In genomic region chr7:81769891-81770818, GRCh38 we compare ENCODE assay signal across 10 cellular contexts. TPM values are rescaled to one million over a fixed set of nuclear protein-coding genes. Genes with fewer than 3 reads are reported as not detected.
A peak's percentile ranks its signal among the peaks of the same experiment; 100 is the strongest.
DNase-seq lines count a peak whose midpoint lies in the region; ATAC-seq and TF ChIP-seq lines count a peak whose summit lies in the region.
"Had no signal": no experiment of that assay in that cellular context is flagged by ENCODE, and none has a peak within 500 bp of the region (broad histone marks: within the 10 kb centered on the region; RNA-seq: fewer than 3 reads in every experiment).

HGF (minus strand) TSS chr7:81770047; CDS start chr7:81769971, 76 bp downstream.

- H3K9me3 Mint-ChIP-seq in activated T-cell treated with anti-CD3 and anti-CD28 coated beads, Interleukin-2, amount 50 U/mL, for 4 hours = peaks cover 3% of the 10 kb centered on the region
- H3K9me3 Mint-ChIP-seq in brain = no peaks in the 10 kb centered on the region

- peak within 1 kb of the TSS; percentile 55 to 62 for H3K27ac ChIP-seq in thoracic aorta

- peak within 1 kb of the TSS; percentile 76 for H3K4me3 ChIP-seq in thoracic aorta

- no peak for ATAC-seq in activated T-cell treated with anti-CD3 and anti-CD28 coated beads, Interleukin-2, amount 50 U/mL, for 4 hours
- ATAC-seq in thoracic aorta (ENCODE audit: insufficient number of reproducible peaks, low FRiP score, low read depth) (peak; percentile 52), GM18868 (IDR thresholded peaks at IDR 0.05; ENCODE audit: unreplicated experiment) (no peak), HG02970 (IDR thresholded peaks at IDR 0.05; ENCODE audit: low FRiP score, unreplicated experiment) (no peak)

- H3K4me1 ChIP-seq in thoracic aorta (ENCODE audit: control insufficient read depth in 1 of 2, low read depth in 2 of 2) = peaks cover 7 to 34% of the 10 kb centered on the region in 2 donors

- no peaks in the 10 kb centered on the region for H3K36me3 Mint-ChIP-seq in activated T-cell treated with anti-CD3 and anti-CD28 coated beads, Interleukin-2, amount 50 U/mL, for 4 hours (ENCODE audit: insufficient read depth)
- H3K36me3 Mint-ChIP-seq in brain = no peaks in the 10 kb centered on the region

- peak in 1 of 2 experiments; percentile 38 for TF ChIP-seq CTCF in brain (conservative IDR thresholded peaks at IDR 0.05)
- peak; percentile 24 for TF ChIP-seq CTCF in thoracic aorta (IDR thresholded peaks at IDR 0.05)

- no peaks in the 10 kb centered on the region for H3K4me1 Mint-ChIP-seq in activated T-cell treated with anti-CD3 and anti-CD28 coated beads, Interleukin-2, amount 50 U/mL, for 4 hours (ENCODE audit: low read depth)
- peaks cover 19% of the 10 kb centered on the region for H3K4me1 Mint-ChIP-seq in brain

- DNase-seq in activated T-cell treated with anti-CD3 and anti-CD28 coated beads, Interleukin-2, amount 50 U/mL, for 4 hours = no peak
- DNase-seq in activated T-cell treated with anti-CD3 and anti-CD28 coated beads for 4 hours (no peak), left kidney (ENCODE audit: low read depth, low spot score) (peak; percentile 45), thoracic aorta (ENCODE audit: low spot score) (no peak)
- no peak for DNase-seq in stimulated activated naive CD4-positive, alpha-beta T cell treated with Interleukin-2 at 50 U/mL for 16 hours (lab: John Stamatoyannopoulos, UW)

- H3K4me3 Mint-ChIP-seq in activated T-cell treated with anti-CD3 and anti-CD28 coated beads, Interleukin-2, amount 50 U/mL, for 4 hours = peak within 1 kb of the TSS; percentile 27
- H3K4me3 Mint-ChIP-seq in brain = peak within 1 kb of the TSS; percentile 67 to 87 (median 75)

- H3K36me3 ChIP-seq in thoracic aorta = no peaks in the 10 kb centered on the region

- H3K27me3 ChIP-seq in thoracic aorta (replicated peaks; ENCODE audit: insufficient read depth) = no peaks in the 10 kb centered on the region

- H3K9me3 ChIP-seq in thoracic aorta = no peaks in the 10 kb centered on the region

- no peaks in the 10 kb centered on the region for H3K27me3 Mint-ChIP-seq in activated T-cell treated with anti-CD3 and anti-CD28 coated beads, Interleukin-2, amount 50 U/mL, for 4 hours (ENCODE audit: low read depth)
- peaks cover 3% of the 10 kb centered on the region for H3K27me3 Mint-ChIP-seq in brain

- peak within 1 kb of the TSS; percentile 15 to 91 (median 55) for H3K27ac Mint-ChIP-seq in brain

RNA-seq across cellular contexts. Expression of gene HGF, which starts in this region (rescaled TPM):
- total RNA-seq in activated T-cell treated with anti-CD3 and anti-CD28 coated beads, Interleukin-2, amount 50 U/mL, for 4 hours = under 1 TPM in 1 of 3 donors, not detected in 2; 0.16 TPM
- polyA plus RNA-seq in brain (ENCODE audit: insufficient read depth, low read depth, low replicate concordance) = 1.2 TPM
- 10 to 100 TPM; 12.6 to 35.7 TPM for total RNA-seq in thoracic aorta
- total RNA-seq: activated CD8-positive, alpha-beta memory T cell treated with anti-CD3 and anti-CD28 coated beads for 36 hours; Daoy had no signal

Comparison
In these comparisons a context has a peak if more than half of its experiments do, and no peak if none do; other contexts are left out.
1. RNA of gene HGF (total RNA-seq): 12.6 to 35.7 TPM in thoracic aorta; 0.16 TPM in activated T-cell treated with anti-CD3 and anti-CD28 coated beads, Interleukin-2, amount 50 U/mL, for 4 hours; every median in the first group is over 10 times any median in the second.